Comparison of ENCODE assay signal across 8 cellular contexts in genomic region chr21:41879190-41879998, GRCh38. TPM values are rescaled to one million over a fixed set of nuclear protein-coding genes. Genes with fewer than 3 reads are reported as not detected.
DNase-seq lines count a peak whose midpoint lies in the region; ATAC-seq, FAIRE-seq and TF ChIP-seq lines count a peak whose summit lies in the region.

TSS of gene PRDM15 (minus strand) at chr21:41879344. CDS start at chr21:41860363, 18,981 bp downstream.

- no peak for TF ChIP-seq EP300 in transverse colon (IDR thresholded peaks at IDR 0.05; ENCODE audit: low read depth)

- no peaks in the 10 kb centered on the region for H3K9me3 Mint-ChIP-seq in activated naive CD8-positive, alpha-beta T cell treated with anti-CD3 and anti-CD28 coated beads, Interleukin-2, amount 10 ng/mL, durations not matched to agents 7 days and 5 days

- H3K36me3 Mint-ChIP-seq in activated naive CD8-positive, alpha-beta T cell treated with anti-CD3 and anti-CD28 coated beads, Interleukin-2, amount 10 ng/mL, durations not matched to agents 7 days and 5 days: no peaks in the 10 kb centered on the region

- peaks cover 14% of the 10 kb centered on the region for H3K4me1 Mint-ChIP-seq in activated naive CD8-positive, alpha-beta T cell treated with anti-CD3 and anti-CD28 coated beads, Interleukin-2, amount 10 ng/mL, durations not matched to agents 7 days and 5 days

- H3K36me3 ChIP-seq in Loucy (ENCODE audit: insufficient read depth, low read length) (no peaks in the 10 kb centered on the region), cardiac muscle cell (no peaks in the 10 kb centered on the region), transverse colon (no peaks in the 10 kb centered on the region)

- FAIRE-seq in H54 (lab: Jason Lieb, UNC): no peak

- H3K9ac ChIP-seq in Loucy (ENCODE audit: low read depth, low read length, poor library complexity, severe bottlenecking): peak within 1 kb of the TSS; percentile 98

- H3K27ac ChIP-seq in cardiac muscle cell: peak within 1 kb of the TSS; percentile 84
- peak within 1 kb of the TSS; percentile 78 to 84 (median 84) for H3K27ac ChIP-seq in transverse colon

- H3K27ac Mint-ChIP-seq in activated naive CD8-positive, alpha-beta T cell treated with anti-CD3 and anti-CD28 coated beads, Interleukin-2, amount 10 ng/mL, durations not matched to agents 7 days and 5 days: peak within 1 kb of the TSS; percentile 95

- TF ChIP-seq CTCF in Loucy (conservative IDR thresholded peaks at IDR 0.05; ENCODE audit: low read length) (no peak), cardiac muscle cell (IDR thresholded peaks at IDR 0.05; ENCODE audit: low read depth, low read length) (no peak), transverse colon (IDR thresholded peaks at IDR 0.05) (no peak)

- TF ChIP-seq POLR2A in H54 (IDR thresholded peaks at IDR 0.05; ENCODE audit: low read depth, low read length) (peak; percentile 5; the same call in 1 of the 2 replicates), transverse colon (IDR thresholded peaks at IDR 0.05) (no peak)

- H2AFZ ChIP-seq in Loucy (ENCODE audit: low read length): peak within 1 kb of the TSS; percentile 75

- peaks cover 43% of the 10 kb centered on the region for H3K4me1 ChIP-seq in Loucy (ENCODE audit: insufficient read depth, low read length, poor library complexity, severe bottlenecking)
- peaks cover 4% of the 10 kb centered on the region for H3K4me1 ChIP-seq in cardiac muscle cell (ENCODE audit: low read depth)
- H3K4me1 ChIP-seq in transverse colon: peaks cover 4 to 18% (median 12%) of the 10 kb centered on the region in 4 donors

- no peaks in the 10 kb centered on the region for H3K27me3 ChIP-seq in Loucy (ENCODE audit: insufficient read depth, low read length, poor library complexity, severe bottlenecking)
- no peaks in the 10 kb centered on the region for H3K27me3 ChIP-seq in cardiac muscle cell
- H3K27me3 ChIP-seq in transverse colon: no peaks in the 10 kb centered on the region

- in situ Hi-C loops in G401 (cut with HindIII; ENCODE audit: low sequenced_read_pairs): no loop called here
- in situ Hi-C loops in transverse colon (cut with MboI; ENCODE audit: low pct_ligation_motif_present in 1 of 4, low pct_unique_long_range_greater_than_20kb in 1 of 4, low sequenced_read_pairs in 3 of 4): no loop called here

- intact Hi-C loops in transverse colon (cut with DNase I; ENCODE audit: low total_unique reads): no loop called here

- WGBS in transverse colon (ENCODE audit: low coverage in 1 of 2), 2 donors: 5% methylated on average over 36 of the region's 89 CpGs; no CpG with 5 or more reads in 1 of the 2 donors

- H3F3A ChIP-seq in Loucy (ENCODE audit: low read depth): no peaks in the 10 kb centered on the region

- peaks cover 56% of the 10 kb centered on the region for H3K79me2 ChIP-seq in Loucy (ENCODE audit: insufficient read depth, low read length)

- no peaks in the 10 kb centered on the region for H4K20me1 ChIP-seq in Loucy (ENCODE audit: insufficient read depth, low read length, poor library complexity, severe bottlenecking)

- H3K9me3 ChIP-seq in Loucy (ENCODE audit: insufficient read depth, low read depth, low read length) (no peaks in the 10 kb centered on the region), cardiac muscle cell (ENCODE audit: low read depth) (no peaks in the 10 kb centered on the region), transverse colon (no peaks in the 10 kb centered on the region)

- no peaks in the 10 kb centered on the region for H3K27me3 Mint-ChIP-seq in activated naive CD8-positive, alpha-beta T cell treated with anti-CD3 and anti-CD28 coated beads, Interleukin-2, amount 10 ng/mL, durations not matched to agents 7 days and 5 days

- peak; percentile 65 for DNase-seq in G401 (ENCODE audit: low spot score)
- peak; percentile 94 for DNase-seq in H54 (ENCODE audit: insufficient read length, low spot score)
- DNase-seq in SW480 (ENCODE audit: low spot score): peak; percentile 78
- peak; percentile 90 for DNase-seq in activated naive CD8-positive, alpha-beta T cell treated with anti-CD3 and anti-CD28 coated beads, Interleukin-2, amount 10 ng/mL, durations not matched to agents 7 days and 5 days
- peak; percentile 90 for DNase-seq in cardiac muscle cell (ENCODE audit: low read depth in 1 of 2, low spot score in 1 of 2)
- DNase-seq in pons (ENCODE audit: low spot score): peak; percentile 45
- DNase-seq in transverse colon: peak; percentile 87

- POLR2A ChIA-PET in activated naive CD8-positive, alpha-beta T cell treated with anti-CD3 and anti-CD28 coated beads, Interleukin-2, amount 10 ng/mL, durations not matched to agents 7 days and 5 days (lab: Charles Lee): interaction anchor here (0.5 to 3.6 kb wide), 11 partner anchors 10 to 453 kb away, joined by 3 to 26 read pairs (median 6); partner anchors contain the start of genes MX1 and ZBTB21

- H3K4me2 ChIP-seq in Loucy (ENCODE audit: low read depth, low read length, poor library complexity, severe bottlenecking): peak within 1 kb of the TSS; percentile 78

- H3K4me3 Mint-ChIP-seq in activated naive CD8-positive, alpha-beta T cell treated with anti-CD3 and anti-CD28 coated beads, Interleukin-2, amount 10 ng/mL, durations not matched to agents 7 days and 5 days: peak within 1 kb of the TSS; percentile 91

- H3K9me2 ChIP-seq in Loucy (replicated peaks; ENCODE audit: low read depth, low read length): no peaks in the 10 kb centered on the region

- H3K4me3 ChIP-seq in Loucy (ENCODE audit: low read length, poor library complexity, severe bottlenecking) (peak within 1 kb of the TSS; percentile 92), cardiac muscle cell (peak within 1 kb of the TSS; percentile 98), transverse colon (peak within 1 kb of the TSS; percentile 57 to 79 (median 66))

- ATAC-seq in activated naive CD8-positive, alpha-beta T cell treated with anti-CD3 and anti-CD28 coated beads, Interleukin-2, amount 10 ng/mL, durations not matched to agents 7 days and 5 days (ENCODE audit: low read depth): peak; percentile 78

RNA-seq across cellular contexts. Expression of gene PRDM15, which starts in this region (rescaled TPM):
- 2.8 and 5.4 TPM in 2 replicates for total RNA-seq in G401 (2014; rRNA removed; shearing (Covaris generic))
- total RNA-seq in activated naive CD8-positive, alpha-beta T cell treated with anti-CD3 and anti-CD28 coated beads, Interleukin-2, amount 10 ng/mL, durations not matched to agents 7 days and 5 days: 10 to 100 TPM; 14.2 to 14.8 TPM
- total RNA-seq in cardiac muscle cell (3.9 and 6.4 TPM in 2 replicates), transverse colon (10 to 100 TPM in 2 of 4 donors, 1 to 10 TPM in 2; 6.4 to 88.4 (median 21.1) TPM)
- 2.3 and 4.5 TPM in 2 replicates for polyA plus RNA-seq in cardiac muscle cell

Comparison
In these comparisons a context has a peak if more than half of its experiments do, and no peak if none do; other contexts are left out.
1. Peak in every context shown above with its lines: DNase-seq, ATAC-seq, H3K4me3 ChIP-seq and H3K27ac ChIP-seq.